In the genomic region with DNA sequence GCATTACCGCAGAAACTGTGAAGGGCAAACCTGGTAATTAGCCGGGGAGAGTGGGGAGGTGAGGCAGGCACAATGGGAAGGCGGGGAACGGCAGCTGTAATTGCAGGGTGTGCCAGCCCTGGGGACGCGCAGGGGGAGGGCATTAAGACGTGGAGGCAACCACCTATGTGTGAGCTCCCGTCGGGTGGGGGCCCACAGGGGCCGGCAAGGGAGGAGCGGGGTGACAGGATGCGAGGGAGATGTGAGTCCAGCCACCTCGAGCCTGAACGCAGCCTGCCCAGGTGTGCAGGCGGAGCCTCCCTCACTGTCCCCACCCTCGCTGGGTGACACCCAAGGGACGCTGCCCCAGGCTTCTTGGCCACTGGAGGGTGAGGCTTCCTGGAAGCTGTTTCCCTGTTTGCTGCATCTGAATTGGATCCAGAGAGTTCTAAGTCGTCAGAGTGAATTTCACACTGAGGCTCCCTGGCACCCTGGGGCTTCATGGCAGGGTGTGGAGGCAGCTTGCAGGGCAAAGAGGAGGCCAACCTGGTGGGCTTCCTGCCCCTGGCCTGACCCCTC, we compare ENCODE assay signal across 10 cellular contexts.
A peak's percentile ranks its signal among the peaks of the same experiment; 100 is the strongest.
DNase-seq lines count a peak whose midpoint lies in the region; ATAC-seq, FAIRE-seq and TF ChIP-seq lines count a peak whose summit lies in the region.
"Had no signal": no experiment of that assay in that cellular context is flagged by ENCODE, and none has a peak within 500 bp of the region (broad histone marks: within the 10 kb centered on the region; RNA-seq: fewer than 3 reads in every experiment).

No MANE protein-coding gene starts in this region.

- DNase-seq in LNCaP clone FGC (ENCODE audit: low read depth): peak; percentile 70
- DNase-seq in GM12878 (ENCODE audit: low read depth, low spot score): no peak
- DNase-seq in urothelium cell line (ENCODE audit: low spot score): no peak
- DNase-seq in stimulated activated CD4-positive, alpha-beta T cell treated with anti-CD3 and anti-CD28 coated beads, Interleukin-4, amount 100 ng/mL, for 24 hours: no peak
- DNase-seq in Ammon's horn (ENCODE audit: low spot score): no peak

- CTCF ChIA-PET in GM12878 (lab: Yijun Ruan, JAX): no interaction called here

- H4K20me1 ChIP-seq in GM12878 (ENCODE audit: control insufficient read depth, insufficient read depth): no peaks in the 10 kb centered on the region

- 5% methylated on average over 17 of the region's 18 CpGs for WGBS in GM12878 (ENCODE audit: insufficient coverage, insufficient replicate concordance, low lambda C conversion rate, missing lambda C conversion rate)

- in situ Hi-C loops in GM12878 (cut with MboI): no loop called here

- TF ChIP-seq POLR2A in GM12878 (IDR thresholded peaks at IDR 0.05; ENCODE audit: low read depth, low read length): no peak

- H3K9me3 ChIP-seq in GM12878 (replicated peaks; ENCODE audit: control insufficient read depth, insufficient read depth, low read length) (no peaks in the 10 kb centered on the region), mucosa of rectum (ENCODE audit: control insufficient read depth in 2 of 2, low read length in 2 of 2) (no peaks in the 10 kb centered on the region)
- H3K9me3 ChIP-seq: right lobe of liver, tibial nerve had no signal

- no peak overlapping the region for H2AFZ ChIP-seq in GM12878 (ENCODE audit: control insufficient read depth, low read depth, low read length)

- BruUV-seq in GM12878 (replicated peaks; lab: Mats Ljungman, UMichigan): no TSS peak

- H3K4me1 ChIP-seq in GM12878 (ENCODE audit: control insufficient read depth, insufficient read depth, low read length) (peaks cover 25% of the 10 kb centered on the region), mucosa of rectum (ENCODE audit: control insufficient read depth in 2 of 2, insufficient read depth in 2 of 2, low read length in 2 of 2) (peaks cover 33 to 35% of the 10 kb centered on the region in 2 donors)
- H3K4me1 ChIP-seq: right lobe of liver had no signal

- H3K9ac ChIP-seq in GM12878 (ENCODE audit: control insufficient read depth, insufficient read depth, low read length): no peak overlapping the region
- H3K9ac ChIP-seq in mucosa of rectum (ENCODE audit: low read depth in 1 of 2, low read length in 2 of 2): peak overlapping the region; percentile 72 to 77

- H3K27me3 ChIP-seq in GM12878 (replicated peaks in 1 of 2; ENCODE audit: control insufficient read depth in 2 of 2, insufficient read depth in 2 of 2, low read length in 1 of 2): peaks cover 0 to 1% of the 10 kb centered on the region in 2 experiments; a peak in 1 of 4 replicates
- no peaks in the 10 kb centered on the region for H3K27me3 ChIP-seq in mucosa of rectum (ENCODE audit: control insufficient read depth in 2 of 2, insufficient read depth in 2 of 2, low read length in 2 of 2)
- H3K27me3 ChIP-seq: right lobe of liver, tibial nerve had no signal

- H3K4me3 ChIP-seq in LNCaP clone FGC (ENCODE audit: low read depth, low read length) (peak overlapping the region; percentile 31), GM12878 (no peak overlapping the region), mucosa of rectum (ENCODE audit: low read length in 2 of 2) (peak overlapping the region; percentile 32 to 63)
- H3K4me3 ChIP-seq: right lobe of liver, tibial nerve had no signal

- TF ChIP-seq CTCF in C4-2B (conservative IDR thresholded peaks at IDR 0.05) (no peak), LNCaP clone FGC (IDR thresholded peaks at IDR 0.05; ENCODE audit: control insufficient read depth, extremely low read depth, insufficient read depth) (0 out of 2 replicates have a peak, but pooled peaks have one; percentile 5), GM12878 (IDR thresholded peaks at IDR 0.05 in 2 of 3, conservative IDR thresholded peaks at IDR 0.05 in 1 of 3; ENCODE audit: control insufficient read depth in 2 of 3, extremely low read depth in 1 of 3, insufficient read depth in 1 of 3, low read depth in 3 of 3, low read length in 3 of 3) (no peak)

- H3K27ac ChIP-seq in C4-2B (peak overlapping the region; percentile 47), GM12878 (ENCODE audit: control insufficient read depth, insufficient read depth) (no peak overlapping the region), mucosa of rectum (ENCODE audit: low read depth in 2 of 2, low read length in 2 of 2) (peak overlapping the region; percentile 92 to 95)
- H3K27ac ChIP-seq: right lobe of liver, tibial nerve had no signal

- RAD21 ChIA-PET in GM12878 (lab: Charles Lee; ENCODE audit: unreplicated experiment): no interaction called here

- no peak for TF ChIP-seq RAD21 in GM12878 (IDR thresholded peaks at IDR 0.05; ENCODE audit: insufficient read depth, low read depth, low read length)

- peak; percentile 61 for ATAC-seq in GM12878
- no peak for ATAC-seq in GM19035 (IDR thresholded peaks at IDR 0.05; ENCODE audit: unreplicated experiment)

- no peak overlapping the region; the same call in 1 of the 2 replicates for H3K4me2 ChIP-seq in GM12878 (ENCODE audit: control insufficient read depth, insufficient read depth)

- intact Hi-C loops in GM12878 (cut with micrococcal nuclease; ENCODE audit: unreplicated experiment): no loop called here

- SMC1A ChIA-PET in GM12878 (lab: Charles Lee; ENCODE audit: uncharacterized antibody, unreplicated experiment): no interaction called here

- TF ChIP-seq EP300 in GM12878 (IDR thresholded peaks at IDR 0.05; ENCODE audit: borderline replicate concordance in 1 of 2, control insufficient read depth in 1 of 2, low read depth in 2 of 2, low read length in 2 of 2): no peak

- H3K36me3 ChIP-seq in GM12878 (ENCODE audit: control insufficient read depth in 2 of 2, insufficient read depth in 2 of 2, low read length in 1 of 2) (no peaks in the 10 kb centered on the region), mucosa of rectum (ENCODE audit: control insufficient read depth in 2 of 2, insufficient read depth in 2 of 2, low read length in 2 of 2) (no peaks in the 10 kb centered on the region)
- H3K36me3 ChIP-seq: right lobe of liver, tibial nerve had no signal

- POLR2A ChIA-PET in GM12878 (lab: Charles Lee): no interaction called here

- no peaks in the 10 kb centered on the region for H3K79me2 ChIP-seq in GM12878 (ENCODE audit: control insufficient read depth, insufficient read depth, low read length)

- FAIRE-seq in GM12878 (lab: Jason Lieb, UNC) (no peak), urothelium cell line (lab: Jason Lieb, UNC) (no peak)

TF ChIP-seq in GM12878, 131 proteins besides CTCF, POLR2A, EP300 and RAD21 (continues in another document):
- TF ChIP-seq, protein P1, sequence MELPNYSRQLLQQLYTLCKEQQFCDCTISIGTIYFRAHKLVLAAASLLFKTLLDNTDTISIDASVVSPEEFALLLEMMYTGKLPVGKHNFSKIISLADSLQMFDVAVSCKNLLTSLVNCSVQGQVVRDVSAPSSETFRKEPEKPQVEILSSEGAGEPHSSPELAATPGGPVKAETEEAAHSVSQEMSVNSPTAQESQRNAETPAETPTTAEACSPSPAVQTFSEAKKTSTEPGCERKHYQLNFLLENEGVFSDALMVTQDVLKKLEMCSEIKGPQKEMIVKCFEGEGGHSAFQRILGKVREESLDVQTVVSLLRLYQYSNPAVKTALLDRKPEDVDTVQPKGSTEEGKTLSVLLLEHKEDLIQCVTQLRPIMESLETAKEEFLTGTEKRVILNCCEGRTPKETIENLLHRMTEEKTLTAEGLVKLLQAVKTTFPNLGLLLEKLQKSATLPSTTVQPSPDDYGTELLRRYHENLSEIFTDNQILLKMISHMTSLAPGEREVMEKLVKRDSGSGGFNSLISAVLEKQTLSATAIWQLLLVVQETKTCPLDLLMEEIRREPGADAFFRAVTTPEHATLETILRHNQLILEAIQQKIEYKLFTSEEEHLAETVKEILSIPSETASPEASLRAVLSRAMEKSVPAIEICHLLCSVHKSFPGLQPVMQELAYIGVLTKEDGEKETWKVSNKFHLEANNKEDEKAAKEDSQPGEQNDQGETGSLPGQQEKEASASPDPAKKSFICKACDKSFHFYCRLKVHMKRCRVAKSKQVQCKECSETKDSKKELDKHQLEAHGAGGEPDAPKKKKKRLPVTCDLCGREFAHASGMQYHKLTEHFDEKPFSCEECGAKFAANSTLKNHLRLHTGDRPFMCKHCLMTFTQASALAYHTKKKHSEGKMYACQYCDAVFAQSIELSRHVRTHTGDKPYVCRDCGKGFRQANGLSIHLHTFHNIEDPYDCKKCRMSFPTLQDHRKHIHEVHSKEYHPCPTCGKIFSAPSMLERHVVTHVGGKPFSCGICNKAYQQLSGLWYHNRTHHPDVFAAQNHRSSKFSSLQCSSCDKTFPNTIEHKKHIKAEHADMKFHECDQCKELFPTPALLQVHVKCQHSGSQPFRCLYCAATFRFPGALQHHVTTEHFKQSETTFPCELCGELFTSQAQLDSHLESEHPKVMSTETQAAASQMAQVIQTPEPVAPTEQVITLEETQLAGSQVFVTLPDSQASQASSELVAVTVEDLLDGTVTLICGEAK (IDR thresholded peaks at IDR 0.05; ENCODE audit: borderline replicate concordance): no peak
- TF ChIP-seq HDAC6 (IDR thresholded peaks at IDR 0.05; ENCODE audit: unreplicated experiment): no peak
